ENCODE assay signal across 7 cellular contexts in genomic region chr7:67192889-67193613, GRCh38.
A peak's percentile ranks its signal among the peaks of the same experiment; 100 is the strongest.
DNase-seq lines count a peak whose midpoint lies in the region; TF ChIP-seq lines count a peak whose summit lies in the region.
"Not testable (repeated sequence)": the region's sequence is repeated elsewhere in the genome, so short reads cannot be mapped to it uniquely, and the experiment has no call there.

No MANE protein-coding gene starts in this region.

- not testable (repeated sequence) for H3K9me3 Mint-ChIP-seq in activated naive CD8-positive, alpha-beta T cell treated with anti-CD3 and anti-CD28 coated beads for 36 hours; progenitor cell of endocrine pancreas (ENCODE audit: low read depth)

- H3K4me3 Mint-ChIP-seq in activated naive CD8-positive, alpha-beta T cell treated with anti-CD3 and anti-CD28 coated beads for 36 hours; progenitor cell of endocrine pancreas (ENCODE audit: low read depth): not testable (repeated sequence)

- not testable (repeated sequence) for H3K4me3 ChIP-seq in fibroblast of mammary gland (ENCODE audit: control insufficient read depth, low read depth, low read length)

- DNase-seq in EH (ENCODE audit: low read depth) (peak; percentile 59), NCI-H146 treated with DMSO at 0.1 percent for 48 hours (lab: John Stamatoyannopoulos, UW; ENCODE audit: unreplicated experiment) (peak; percentile 96), NCI-H526 treated with DMSO at 0.1 percent for 48 hours (lab: John Stamatoyannopoulos, UW) (peak; percentile 95), fibroblast of mammary gland (ENCODE audit: low read depth) (peak; percentile 88), left kidney (ENCODE audit: low read depth, low spot score) (peak; percentile 90)
- DNase-seq in activated naive CD8-positive, alpha-beta T cell treated with anti-CD3 and anti-CD28 coated beads for 36 hours; progenitor cell of endocrine pancreas (ENCODE audit: low spot score, unreplicated experiment): not testable (repeated sequence)

- peak overlapping the region; percentile 65 for H3K27ac Mint-ChIP-seq in activated naive CD8-positive, alpha-beta T cell treated with anti-CD3 and anti-CD28 coated beads for 36 hours
- peak overlapping the region; percentile 78 for H3K27ac Mint-ChIP-seq in progenitor cell of endocrine pancreas

- H3K27me3 Mint-ChIP-seq in activated naive CD8-positive, alpha-beta T cell treated with anti-CD3 and anti-CD28 coated beads for 36 hours; progenitor cell of endocrine pancreas: not testable (repeated sequence)

- H3K4me1 Mint-ChIP-seq in activated naive CD8-positive, alpha-beta T cell treated with anti-CD3 and anti-CD28 coated beads for 36 hours, result peaks cover 14% of the 10 kb centered on the region
- H3K4me1 Mint-ChIP-seq in progenitor cell of endocrine pancreas (ENCODE audit: low read depth), result peaks cover 21% of the 10 kb centered on the region

- peaks cover 40% of the 10 kb centered on the region for H3K36me3 Mint-ChIP-seq in activated naive CD8-positive, alpha-beta T cell treated with anti-CD3 and anti-CD28 coated beads for 36 hours
- H3K36me3 Mint-ChIP-seq in progenitor cell of endocrine pancreas (ENCODE audit: insufficient read depth), result peaks cover 17% of the 10 kb centered on the region

- not testable (repeated sequence) for TF ChIP-seq CTCF in fibroblast of mammary gland (conservative IDR thresholded peaks at IDR 0.05; ENCODE audit: control insufficient read depth, insufficient read depth, low read depth, low read length); progenitor cell of endocrine pancreas (IDR thresholded peaks at IDR 0.05; ENCODE audit: unreplicated experiment)
